11 cellular contexts compared by ENCODE assay signal in the genomic region with DNA sequence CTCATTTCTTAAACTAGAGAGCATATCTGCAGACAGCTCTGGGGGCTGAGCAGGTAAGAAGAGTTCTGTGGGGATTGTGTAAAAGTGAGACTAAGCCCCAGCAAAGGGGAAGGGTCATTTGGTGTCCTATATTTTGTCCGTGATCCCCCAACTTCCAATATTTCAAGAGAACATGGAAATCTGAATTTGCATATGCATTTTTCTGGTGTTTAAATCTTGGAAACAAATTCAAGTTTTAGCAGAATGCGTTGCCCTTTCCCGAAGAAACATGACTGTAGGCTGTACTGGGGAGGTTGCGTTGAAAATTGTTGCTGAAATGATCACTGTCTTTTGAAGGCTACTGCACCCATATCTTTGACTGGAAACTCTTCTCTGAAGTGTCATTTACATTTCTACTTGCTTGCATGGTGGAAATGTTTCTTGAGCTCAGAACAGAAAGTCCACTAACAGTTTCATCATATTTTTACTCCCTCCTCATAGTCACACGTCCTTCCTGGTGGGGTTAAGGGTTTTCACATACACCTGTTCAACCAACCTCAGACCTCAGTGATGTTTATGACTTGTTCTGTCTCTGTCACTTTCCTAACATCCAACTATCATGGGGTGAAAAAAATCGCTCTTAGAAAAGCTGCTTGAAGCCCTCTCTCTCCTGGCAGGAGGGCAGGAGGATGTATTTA.
DNase-seq lines count a peak whose midpoint lies in the region; ATAC-seq, FAIRE-seq and TF ChIP-seq lines count a peak whose summit lies in the region.
"Had no signal": no experiment of that assay in that cellular context is flagged by ENCODE, and none has a peak within 500 bp of the region (broad histone marks: within the 10 kb centered on the region; RNA-seq: fewer than 3 reads in every experiment).

No MANE protein-coding gene starts in this region.

- H3K9me3 ChIP-seq in Peyer's patch, result no peaks in the 10 kb centered on the region

- no peak overlapping the region for H3K4me3 ChIP-seq in Peyer's patch
- H3K4me3 ChIP-seq: hepatocyte had no signal

- H3K27ac Mint-ChIP-seq in CD14-positive monocyte, result peak overlapping the region in 4 of 7 donors; percentile 43 to 79 (median 60)
- peak overlapping the region in 1 of 2 donors; percentile 35 for H3K27ac Mint-ChIP-seq in T-cell

- H3K36me3 ChIP-seq in Peyer's patch, result no peaks in the 10 kb centered on the region

- peak; percentile 97 for FAIRE-seq in GM19239 (lab: Jason Lieb, UNC)

- H3K4me1 ChIP-seq in Peyer's patch, result peaks cover 2 to 11% (median 5%) of the 10 kb centered on the region in 4 donors

- no peaks in the 10 kb centered on the region for H3K27me3 ChIP-seq in Peyer's patch
- H3K27me3 ChIP-seq: hepatocyte had no signal

- H3K9me3 Mint-ChIP-seq in CD14-positive monocyte (peaks cover 0 to 2% (median 0%) of the 10 kb centered on the region in 7 donors), T-cell (no peaks in the 10 kb centered on the region)

- POLR2A ChIA-PET in T-cell (lab: Charles Lee), result no interaction called here

- TF ChIP-seq CTCF in CD14-positive monocyte (IDR thresholded peaks at IDR 0.05) (no peak), Peyer's patch (IDR thresholded peaks at IDR 0.05) (no peak)

- no peak overlapping the region for H3K4me3 Mint-ChIP-seq in CD14-positive monocyte
- H3K4me3 Mint-ChIP-seq in T-cell, result no peak overlapping the region

- H3K27me3 Mint-ChIP-seq in CD14-positive monocyte (ENCODE audit: low read depth in 3 of 3) (peaks cover 0 to 2% (median 2%) of the 10 kb centered on the region in 3 donors), T-cell (no peaks in the 10 kb centered on the region)

- TF ChIP-seq POLR2A in Peyer's patch (IDR thresholded peaks at IDR 0.05), result no peak

- H3K27ac ChIP-seq in Peyer's patch, result peak overlapping the region in 3 of 4 donors; percentile 34 to 77 (median 77)
- H3K27ac ChIP-seq: C4-2B, hepatocyte had no signal

- intact Hi-C loops in CD14-positive monocyte (cut with micrococcal nuclease), result loop anchor here (10.0 kb wide), 2 partner anchors 85 to 195 kb away; no protein-coding TSS in a partner anchor

- H3K36me3 Mint-ChIP-seq in CD14-positive monocyte (peaks cover 0 to 2% of the 10 kb centered on the region in 2 donors), T-cell (no peaks in the 10 kb centered on the region)

- peaks cover 73% of the 10 kb centered on the region for H3K4me1 Mint-ChIP-seq in CD14-positive monocyte
- H3K4me1 Mint-ChIP-seq in T-cell, result peaks cover 47 to 48% (median 48%) of the 10 kb centered on the region in 3 donors

- CTCF ChIA-PET in T-cell (lab: Charles Lee), result interaction anchor here (0.6 to 1.8 kb wide), 3 partner anchors 9 to 13 kb away, joined by 4 to 6 read pairs (median 5); no protein-coding TSS in a partner anchor

- DNase-seq in CD14-positive monocyte (ENCODE audit: low spot score) (no peak), GM19239 (ENCODE audit: insufficient read length, low spot score) (no peak), Peyer's patch (no peak), COR-L47 (lab: John Stamatoyannopoulos, UW) (no peak), GOT3 (lab: John Stamatoyannopoulos, UW) (no peak), T-cell (no peak)
- DNase-seq in NK-92 treated with Interleukin-12 subunit alpha and Interleukin-12 subunit beta, amount 100 ng/mL, for 24 hours (lab: John Stamatoyannopoulos, UW), result no peak
- DNase-seq: amniotic stem cell had no signal

- ATAC-seq in HG02938 (IDR thresholded peaks at IDR 0.05; ENCODE audit: unreplicated experiment), result peak; percentile 68
- no peak for ATAC-seq in T-cell (replicated peaks in 1 of 4)
